In genomic region chr19:33005440-33005839, GRCh38 we compare ENCODE assay signal across 15 cellular contexts. TPM values are rescaled to one million over a fixed set of nuclear protein-coding genes. Genes with fewer than 3 reads are reported as not detected.
DNase-seq lines count a peak whose midpoint lies in the region; ATAC-seq and TF ChIP-seq lines count a peak whose summit lies in the region.
"Had no signal": no experiment of that assay in that cellular context is flagged by ENCODE, and none has a peak within 500 bp of the region (broad histone marks: within the 10 kb centered on the region; RNA-seq: fewer than 3 reads in every experiment).

No MANE protein-coding gene starts in this region.

- H3K4me3 Mint-ChIP-seq in mesothelial cell of epicardium = no peak overlapping the region
- H3K4me3 Mint-ChIP-seq: central memory CD8-positive, alpha-beta T cell; naive thymus-derived CD4-positive, alpha-beta T cell had no signal

- no peaks in the 10 kb centered on the region for H3K27me3 Mint-ChIP-seq in mesothelial cell of epicardium (ENCODE audit: low read depth)
- H3K27me3 Mint-ChIP-seq: naive thymus-derived CD4-positive, alpha-beta T cell had no signal

- H3K36me3 Mint-ChIP-seq in mesothelial cell of epicardium = peaks cover 23% of the 10 kb centered on the region
- H3K36me3 Mint-ChIP-seq: naive thymus-derived CD4-positive, alpha-beta T cell had no signal

- H3K4me1 Mint-ChIP-seq in mesothelial cell of epicardium = peaks cover 4% of the 10 kb centered on the region

- H3K4me1 ChIP-seq in osteoblast (ENCODE audit: insufficient read depth, low read length) = no peaks in the 10 kb centered on the region
- H3K4me1 ChIP-seq: foreskin keratinocyte, lower lobe of right lung had no signal

- no peak overlapping the region for H3K4me2 ChIP-seq in osteoblast (ENCODE audit: insufficient read depth, low read length)

- H2AFZ ChIP-seq in osteoblast (ENCODE audit: low read length) = no peak overlapping the region

- H3K36me3 ChIP-seq in osteoblast (ENCODE audit: insufficient read depth, low read length) = no peaks in the 10 kb centered on the region
- H3K36me3 ChIP-seq: lower lobe of right lung had no signal

- no peak overlapping the region for H3K27ac ChIP-seq in osteoblast (ENCODE audit: low read depth, low read length)
- H3K27ac ChIP-seq: foreskin keratinocyte, lower lobe of right lung had no signal

- H3K9me3 ChIP-seq in osteoblast (ENCODE audit: low read depth, low read length) = no peaks in the 10 kb centered on the region
- H3K9me3 ChIP-seq: lower lobe of right lung had no signal

- ATAC-seq in GM18861 (IDR thresholded peaks at IDR 0.05; ENCODE audit: unreplicated experiment) (no peak), GM21390 (IDR thresholded peaks at IDR 0.05; ENCODE audit: unreplicated experiment) (no peak)
- ATAC-seq: foreskin keratinocyte; lower lobe of right lung; naive thymus-derived CD4-positive, alpha-beta T cell had no signal

- H4K20me1 ChIP-seq in osteoblast (ENCODE audit: insufficient read depth, low read length) = no peaks in the 10 kb centered on the region

- no peaks in the 10 kb centered on the region for H3K79me2 ChIP-seq in osteoblast (ENCODE audit: insufficient read depth, low read length)

- no peak for TF ChIP-seq CTCF in mesothelial cell of epicardium (IDR thresholded peaks at IDR 0.05; ENCODE audit: unreplicated experiment)
- TF ChIP-seq CTCF in osteoblast (IDR thresholded peaks at IDR 0.05; ENCODE audit: extremely low read depth, low read depth, low read length) = no peak

- H3K27me3 ChIP-seq in osteoblast (ENCODE audit: insufficient read depth, low read length) = no peaks in the 10 kb centered on the region
- H3K27me3 ChIP-seq: foreskin keratinocyte had no signal

- DNase-seq in DMS53 (lab: John Stamatoyannopoulos, UW) (peak; percentile 92), NCI-H1417 treated with DMSO at 0.1 percent for 48 hours (lab: John Stamatoyannopoulos, UW) (peak; percentile 68), NCI-H748 (lab: John Stamatoyannopoulos, UW; ENCODE audit: unreplicated experiment) (peak; percentile 84), mesothelial cell of epicardium (ENCODE audit: low spot score in 2 of 2, unreplicated experiment in 2 of 2) (no peak), NOMO-1 treated with DMSO at 0.1 percent for 48 hours (lab: John Stamatoyannopoulos, UW; ENCODE audit: unreplicated experiment) (no peak), osteoblast (ENCODE audit: insufficient read length, low spot score, missing footprints) (no peak)
- DNase-seq: activated CD8-positive, alpha-beta memory T cell treated with anti-CD3 and anti-CD28 coated beads for 24 hours; lower lobe of right lung; naive thymus-derived CD4-positive, alpha-beta T cell; NCI-H2081 treated with DMSO at 0.1 percent for 48 hours had no signal

- no peak overlapping the region for H3K4me3 ChIP-seq in osteoblast (ENCODE audit: insufficient read depth, low read length)
- H3K4me3 ChIP-seq: lower lobe of right lung had no signal

- H3K9me3 Mint-ChIP-seq in mesothelial cell of epicardium = peaks cover 3% of the 10 kb centered on the region
- H3K9me3 Mint-ChIP-seq: activated T-helper 2 cell treated with anti-CD3 and anti-CD28 coated beads, Interferon-gamma antibody, Interleukin-2, Interleukin-4, amounts not matched to agents 10 μg/mL and 5 μg/mL and 100 μg/mL, durations not matched to agents 14 hours and 24 hours and 36 hours; central memory CD8-positive, alpha-beta T cell; naive thymus-derived CD4-positive, alpha-beta T cell had no signal

- peak overlapping the region; percentile 78 for H3K27ac Mint-ChIP-seq in mesothelial cell of epicardium
- H3K27ac Mint-ChIP-seq: activated T-helper 2 cell treated with anti-CD3 and anti-CD28 coated beads, Interferon-gamma antibody, Interleukin-2, Interleukin-4, amounts not matched to agents 10 μg/mL and 5 μg/mL and 100 μg/mL, durations not matched to agents 14 hours and 24 hours and 36 hours; naive thymus-derived CD4-positive, alpha-beta T cell had no signal

RNA-seq across cellular contexts. Expression of gene FAAP24, which starts 33.4 kb away (rescaled TPM):
- total RNA-seq in mesothelial cell of epicardium (4.3 to 6.0 TPM (median 5.2 TPM) in 3 replicates), osteoblast (3.6 and 4.1 TPM in 2 replicates)

RNA-seq across cellular contexts. Expression of gene CEP89, which starts 33.7 kb away (rescaled TPM):
- total RNA-seq in mesothelial cell of epicardium (29.0 to 35.2 TPM (median 30.2 TPM) in 3 replicates), osteoblast (18.5 and 21.2 TPM in 2 replicates)

RNA-seq across cellular contexts. Expression of gene RHPN2, which starts 59.2 kb away (rescaled TPM):
- total RNA-seq in mesothelial cell of epicardium (22.2 to 25.9 TPM (median 23.3 TPM) in 3 replicates), osteoblast (0.59 and 1.4 TPM in 2 replicates)

Comparison
In these comparisons a context has a peak if more than half of its experiments do, and no peak if none do; other contexts are left out.
1. DNase-seq: peak in DMS53 (single experiment), NCI-H1417 treated with DMSO at 0.1 percent for 48 hours (single experiment) and NCI-H748 (single experiment); none in mesothelial cell of epicardium (0 of 2), NOMO-1 treated with DMSO at 0.1 percent for 48 hours (single experiment) and osteoblast (single experiment).